Comparison of ENCODE assay signal across 8 cellular contexts in genomic region chr3:51942603-51943450, GRCh38. TPM values are rescaled to one million over a fixed set of nuclear protein-coding genes. Genes with fewer than 3 reads are reported as not detected.
DNase-seq lines count a peak whose midpoint lies in the region; ATAC-seq, FAIRE-seq and TF ChIP-seq lines count a peak whose summit lies in the region.

No MANE protein-coding gene starts in this region.

- peak; percentile 90 for DNase-seq in GM10248 (ENCODE audit: extremely low spot score)
- peak; percentile 38 for DNase-seq in T1000 (lab: John Stamatoyannopoulos, UW)
- peak; percentile 44 for DNase-seq in bronchial epithelial cell (ENCODE audit: low read depth)
- DNase-seq in left kidney (ENCODE audit: low read depth, low spot score): peak; percentile 49
- DNase-seq in stimulated activated CD4-positive, alpha-beta T cell treated with anti-CD3 and anti-CD28 coated beads, TNF-alpha, amount 100 ng/mL, for 48 hours (ENCODE audit: low read depth in 3 of 3): peak; percentile 33 to 61 (median 46)
- DNase-seq in NK-92 treated with Interleukin-12 subunit alpha and Interleukin-12 subunit beta, amount 100 ng/mL, for 24 hours (lab: John Stamatoyannopoulos, UW): no peak
- DNase-seq in ecto neural progenitor cell (ENCODE audit: low spot score): no peak

- H3K36me3 ChIP-seq in bronchial epithelial cell (ENCODE audit: control insufficient read depth, insufficient read depth, low read length): peaks cover 7% of the 10 kb centered on the region

- POLR2A ChIA-PET in GM10248 (lab: Yijun Ruan, JAX): interaction anchor here (0.6 to 1.3 kb wide), 4 partner anchors 31 to 390 kb away, joined by 3 to 7 read pairs (median 4); partner anchors contain the start of gene ABHD14B

- peak overlapping the region; percentile 27 for H3K4me3 ChIP-seq in bronchial epithelial cell (ENCODE audit: low read depth, low read length)

- H3K27me3 ChIP-seq in bronchial epithelial cell (ENCODE audit: control insufficient read depth, insufficient read depth, low read length): no peaks in the 10 kb centered on the region

- CTCF ChIA-PET in GM10248 (lab: Yijun Ruan, JAX): interaction anchor here (0.8 to 3.0 kb wide), 20 partner anchors 9 to 1326 kb away, joined by 3 to 42 read pairs (median 5); partner anchors contain the start of genes ABHD14A, ABHD14B, ACY1 and MAPKAPK3

- ATAC-seq in HG03175 (IDR thresholded peaks at IDR 0.05; ENCODE audit: unreplicated experiment): peak; percentile 36

- no peak for FAIRE-seq in bronchial epithelial cell (lab: Jason Lieb, UNC)

- TF ChIP-seq CTCF in GM10248 (IDR thresholded peaks at IDR 0.05; ENCODE audit: control extremely low read depth, extremely low read depth, low read depth, missing control alignments): no peak
- no peak for TF ChIP-seq CTCF in bronchial epithelial cell (IDR thresholded peaks at IDR 0.05; ENCODE audit: insufficient read depth, low read length, severe bottlenecking)

RNA-seq across cellular contexts. Expression of gene PARP3, which starts 0.7 kb away (rescaled TPM):
- total RNA-seq in bronchial epithelial cell: 3.6 and 5.0 TPM in 2 replicates

RNA-seq across cellular contexts. Expression of gene RRP9, which starts 1.1 kb away (rescaled TPM):
- 27.1 and 70.8 TPM in 2 replicates for total RNA-seq in bronchial epithelial cell

RNA-seq across cellular contexts. Expression of gene GPR62, which starts 12.4 kb away (rescaled TPM):
- total RNA-seq in bronchial epithelial cell: not detected in 2 replicates

RNA-seq across cellular contexts. Expression of gene PCBP4, which starts 24.4 kb away (rescaled TPM):
- 15.3 and 25.0 TPM in 2 replicates for total RNA-seq in bronchial epithelial cell

RNA-seq across cellular contexts. Expression of gene ABHD14B, which starts 31.0 kb away (rescaled TPM):
- 17.7 and 18.4 TPM in 2 replicates for total RNA-seq in bronchial epithelial cell

Comparison
In these comparisons a context has a peak if more than half of its experiments do, and no peak if none do; other contexts are left out.
1. DNase-seq: peak in GM10248 (single experiment), T1000 (single experiment), bronchial epithelial cell (single experiment), left kidney (single experiment) and stimulated activated CD4-positive, alpha-beta T cell treated with anti-CD3 and anti-CD28 coated beads, TNF-alpha, amount 100 ng/mL, for 48 hours (3 of 3); none in NK-92 treated with Interleukin-12 subunit alpha and Interleukin-12 subunit beta, amount 100 ng/mL, for 24 hours (single experiment) and ecto neural progenitor cell (single experiment).